ENCODE assay signal across 8 cellular contexts in the genomic region with DNA sequence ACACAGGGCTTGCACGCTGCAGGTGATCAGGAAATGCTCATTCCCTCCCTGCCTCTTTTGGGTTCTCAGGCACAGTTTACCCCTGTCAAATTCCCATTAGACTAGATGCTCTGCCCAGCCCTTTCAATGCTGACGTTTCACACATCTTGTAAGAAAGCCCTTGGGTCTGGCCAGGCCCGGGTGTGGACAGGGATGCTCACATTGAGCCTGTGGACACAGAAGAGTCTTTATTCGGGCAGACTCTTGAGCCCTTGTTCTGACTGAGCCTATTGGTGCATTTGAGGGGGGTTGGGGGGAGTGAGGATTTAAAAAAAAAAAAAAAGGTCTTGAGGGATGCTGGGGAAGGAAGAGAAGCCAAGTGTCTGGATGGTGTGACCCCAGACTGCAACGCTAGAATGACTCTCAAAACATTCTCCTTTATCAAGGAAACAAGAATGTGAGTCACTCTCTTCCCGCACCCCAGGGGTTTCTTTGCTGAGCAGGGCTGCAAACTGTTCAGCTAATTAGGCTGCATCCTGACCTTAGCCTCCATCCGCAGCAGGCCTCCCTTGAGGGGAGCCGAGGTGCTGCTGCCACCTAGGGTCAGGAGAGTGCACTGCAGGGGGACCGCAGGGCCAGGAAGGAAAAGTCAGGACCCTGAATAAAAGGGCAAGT. TPM values are rescaled to one million over a fixed set of nuclear protein-coding genes. Genes with fewer than 3 reads are reported as not detected.
A peak's percentile ranks its signal among the peaks of the same experiment; 100 is the strongest.
DNase-seq lines count a peak whose midpoint lies in the region; ATAC-seq and TF ChIP-seq lines count a peak whose summit lies in the region.

No MANE protein-coding gene starts in this region.

- TF ChIP-seq POLR2A in esophagus squamous epithelium (IDR thresholded peaks at IDR 0.05): no peak

- H3K27ac ChIP-seq in 22Rv1 (no peak overlapping the region), esophagus squamous epithelium (no peak overlapping the region), substantia nigra (ENCODE audit: low read depth, low read length, poor library complexity, severe bottlenecking) (no peak overlapping the region)

- no peaks in the 10 kb centered on the region for H3K9me3 Mint-ChIP-seq in naive thymus-derived CD8-positive, alpha-beta T cell

- peaks cover 0 to 3% (median 0%) of the 10 kb centered on the region in 4 donors for H3K4me1 Mint-ChIP-seq in naive thymus-derived CD8-positive, alpha-beta T cell

- H3K36me3 ChIP-seq in esophagus squamous epithelium: no peaks in the 10 kb centered on the region

- 30 to 34% methylated on average over 7 to 9 of the region's 9 CpGs for WGBS in esophagus squamous epithelium, 2 donors

- peaks cover 3 to 15% (median 5%) of the 10 kb centered on the region in 5 donors for H3K27me3 Mint-ChIP-seq in naive thymus-derived CD8-positive, alpha-beta T cell

- H3K36me3 Mint-ChIP-seq in naive thymus-derived CD8-positive, alpha-beta T cell: no peaks in the 10 kb centered on the region

- no peaks in the 10 kb centered on the region for H3K27me3 ChIP-seq in esophagus squamous epithelium

- no peak overlapping the region for H3K4me3 ChIP-seq in esophagus squamous epithelium

- intact Hi-C loops in esophagus squamous epithelium (cut with DNase I): no loop called here

- peaks cover 0 to 5% (median 0%) of the 10 kb centered on the region in 3 donors for H3K4me1 ChIP-seq in esophagus squamous epithelium

- POLR2A ChIA-PET in naive thymus-derived CD8-positive, alpha-beta T cell (lab: Charles Lee): no interaction called here

- peak; percentile 95 for TF ChIP-seq CTCF in 22Rv1 (IDR thresholded peaks at IDR 0.05)
- TF ChIP-seq CTCF in GM12873 (IDR thresholded peaks at IDR 0.05; ENCODE audit: insufficient read depth, low read depth, low read length, missing control alignments): peak; percentile 99
- peak; percentile 58 to 96 (median 78) for TF ChIP-seq CTCF in esophagus squamous epithelium (IDR thresholded peaks at IDR 0.05)

- H3K9me3 ChIP-seq in esophagus squamous epithelium: no peaks in the 10 kb centered on the region

- DNase-seq in NOMO-1 treated with DMSO at 0.1 percent for 48 hours (lab: John Stamatoyannopoulos, UW; ENCODE audit: unreplicated experiment): peak; percentile 45
- peak; percentile 51 for DNase-seq in activated T-cell treated with anti-CD3 and anti-CD28 coated beads for 1 hour (ENCODE audit: low read depth)
- DNase-seq in esophagus squamous epithelium (lab: John Stamatoyannopoulos, UW): no peak
- DNase-seq in naive thymus-derived CD8-positive, alpha-beta T cell: peak in 8 of 10 donors; percentile 20 to 57 (median 48)
- peak in 27 of 49 donors; percentile 14 to 63 (median 36) for DNase-seq in substantia nigra (lab: John Stamatoyannopoulos, UW)

- peak; percentile 78 for ATAC-seq in HG02885 (IDR thresholded peaks at IDR 0.05; ENCODE audit: poor library complexity, unreplicated experiment)
- peak; percentile 73 to 82 for ATAC-seq in naive thymus-derived CD8-positive, alpha-beta T cell

- peak overlapping the region in 1 of 10 donors; percentile 25 for H3K27ac Mint-ChIP-seq in naive thymus-derived CD8-positive, alpha-beta T cell

- no peak overlapping the region for H3K4me3 Mint-ChIP-seq in naive thymus-derived CD8-positive, alpha-beta T cell

RNA-seq across cellular contexts. Expression of gene TMEM72, which starts 53.6 kb away (rescaled TPM):
- not detected for total RNA-seq in esophagus squamous epithelium
- total RNA-seq in naive thymus-derived CD8-positive, alpha-beta T cell: not detected
- polyA plus RNA-seq in naive thymus-derived CD8-positive, alpha-beta T cell: not detected
